Comparison of ENCODE assay signal across 1 cellular context in genomic region chr20:43938932-43939761, GRCh38.
TF ChIP-seq lines count a peak whose summit lies in the region.

No MANE protein-coding gene starts in this region.

TF ChIP-seq in A549, 52 proteins besides CTCF, POLR2A, EP300 and RAD21 (continued from another document):
- TF ChIP-seq FOSL2 (IDR thresholded peaks at IDR 0.05) (no peak), FOSL2 (CRISPR knock-in tag; IDR thresholded peaks at IDR 0.05) (0 out of 2 replicates have a peak, but pooled peaks have one; percentile 20), CBX2 (IDR thresholded peaks at IDR 0.05; ENCODE audit: borderline replicate concordance, low read depth) (no peak), ESRRA (IDR thresholded peaks at IDR 0.05; ENCODE audit: borderline replicate concordance, low read length) (no peak), HOXB13 (CRISPR knock-in tag; IDR thresholded peaks at IDR 0.05; ENCODE audit: low read depth) (no peak), FOXS1 (CRISPR knock-in tag; IDR thresholded peaks at IDR 0.05) (no peak), NFE2L2 (conservative IDR thresholded peaks at IDR 0.05; ENCODE audit: low read length) (no peak), ZC3H11A (IDR thresholded peaks at IDR 0.05) (no peak), MYC (IDR thresholded peaks at IDR 0.05; ENCODE audit: borderline replicate concordance, low read length) (no peak), MAZ (IDR thresholded peaks at IDR 0.05; ENCODE audit: borderline replicate concordance, low read depth, low read length) (no peak), GATA3 (IDR thresholded peaks at IDR 0.05; ENCODE audit: borderline replicate concordance) (peak; percentile 67), SMC3 (IDR thresholded peaks at IDR 0.05) (peak; percentile 40; the same call in 2 of the 3 replicates), NPAS2 (CRISPR knock-in tag; IDR thresholded peaks at IDR 0.05; ENCODE audit: borderline replicate concordance) (no peak), HOXB5 (CRISPR knock-in tag; IDR thresholded peaks at IDR 0.05) (no peak), EHMT2 (IDR thresholded peaks at IDR 0.05; ENCODE audit: low read depth) (no peak), HOXA7 (CRISPR knock-in tag; IDR thresholded peaks at IDR 0.05) (no peak), TFCP2L1 (CRISPR knock-in tag; IDR thresholded peaks at IDR 0.05) (no peak), BHLHE40 (IDR thresholded peaks at IDR 0.05; ENCODE audit: low read depth, low read length) (no peak), REST (IDR thresholded peaks at IDR 0.05) (no peak), POLR2AphosphoS2 (conservative IDR thresholded peaks at IDR 0.05; ENCODE audit: low read length) (no peak), TP53 (CRISPR knock-in tag; IDR thresholded peaks at IDR 0.05) (no peak), RARB (CRISPR knock-in tag; IDR thresholded peaks at IDR 0.05) (no peak), ZNF302 (CRISPR knock-in tag; IDR thresholded peaks at IDR 0.05) (no peak), RFX5 (IDR thresholded peaks at IDR 0.05) (no peak), ZSCAN20 (CRISPR knock-in tag; IDR thresholded peaks at IDR 0.05) (no peak), JUNB (IDR thresholded peaks at IDR 0.05) (peak; percentile 77)
